Comparison of ENCODE assay signal across 35 cellular contexts in the genomic region with DNA sequence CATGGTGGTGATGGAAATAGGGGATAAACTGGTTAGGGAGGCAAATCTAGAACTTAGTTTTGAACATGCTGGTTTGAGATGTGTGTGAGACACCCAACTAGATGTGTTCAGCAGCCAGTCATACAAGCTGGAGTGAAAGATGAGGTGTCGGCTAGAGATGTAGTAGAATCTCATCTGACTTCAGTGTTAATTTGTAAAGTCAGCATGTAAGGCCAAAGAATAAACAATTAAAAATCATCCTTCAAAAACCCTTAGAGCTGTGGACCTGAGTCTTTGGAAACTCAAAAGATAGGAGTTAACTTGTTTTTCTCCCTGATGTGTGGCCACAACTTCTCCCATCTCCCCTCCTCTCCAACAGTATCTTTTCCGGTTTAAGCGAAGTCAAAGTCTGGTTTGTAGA.
"Had no signal": no experiment of that assay in that cellular context is flagged by ENCODE, and none has a peak within 500 bp of the region (broad histone marks: within the 10 kb centered on the region; RNA-seq: fewer than 3 reads in every experiment).

No MANE protein-coding gene starts in this region.

- H3K27me3 ChIP-seq: MG63 had no signal

- DNase-seq: Karpas-422, Kasumi-1, MG63, MM.1S, MV-4-11, NCI-H1048, NCI-H1092, NCI-H1092 treated with DMSO at 0.1 percent for 48 hours, NCI-H1105, NCI-H1105 treated with DMSO at 0.1 percent for 48 hours, NCI-H1417, NCI-H1417 treated with DMSO at 0.1 percent for 48 hours, NCI-H1436, NCI-H1436 treated with DMSO at 0.1 percent for 48 hours, NCI-H146, NCI-H1694, NCI-H1694 treated with DMSO at 0.1 percent for 48 hours, NCI-H187, NCI-H187 treated with DMSO at 0.1 percent for 48 hours, NCI-H1930, NCI-H2029, NCI-H2029 treated with DMSO at 0.1 percent for 48 hours, NCI-H2081, NCI-H2081 treated with DMSO at 0.1 percent for 48 hours, NCI-H2107, NCI-H2171, NCI-H2171 treated with DMSO at 0.1 percent for 48 hours, NCI-H2227 treated with DMSO at 0.1 percent for 48 hours, NCI-H226, NCI-H345, NCI-H446, NCI-H446 treated with DMSO at 0.1 percent for 48 hours, NCI-H510A, NCI-H510A treated with DMSO at 0.1 percent for 48 hours, NCI-H524 had no signal

- H3K9me3 ChIP-seq: MG63 had no signal

- H3K36me3 ChIP-seq: MG63 had no signal

- H3K4me3 ChIP-seq: MG63 had no signal
